8 cellular contexts compared by ENCODE assay signal in genomic region chr1:201504799-201505504, GRCh38. TPM values are rescaled to one million over a fixed set of nuclear protein-coding genes. Genes with fewer than 3 reads are reported as not detected.
DNase-seq lines count a peak whose midpoint lies in the region; ATAC-seq and TF ChIP-seq lines count a peak whose summit lies in the region.

No MANE protein-coding gene starts in this region.

- H3K4me1 Mint-ChIP-seq in CD14-positive monocyte (peaks cover 56% of the 10 kb centered on the region), naive B cell (peaks cover 10 to 28% (median 17%) of the 10 kb centered on the region in 3 donors)

- TF ChIP-seq POLR2A in lower leg skin (IDR thresholded peaks at IDR 0.05) (no peak), erythroblast (IDR thresholded peaks at IDR 0.05; ENCODE audit: low read length) (no peak)

- peaks cover 14 to 18% of the 10 kb centered on the region in 2 donors for H3K36me3 Mint-ChIP-seq in CD14-positive monocyte
- no peaks in the 10 kb centered on the region for H3K36me3 Mint-ChIP-seq in naive B cell

- in situ Hi-C loops in brain microvascular endothelial cell (cut with HindIII; ENCODE audit: low pct_ligation_motif_present, low sequenced_read_pairs): no loop called here

- H3K9me3 Mint-ChIP-seq in CD14-positive monocyte (no peaks in the 10 kb centered on the region), naive B cell (no peaks in the 10 kb centered on the region)

- H3K27me3 Mint-ChIP-seq in CD14-positive monocyte (ENCODE audit: low read depth in 3 of 3): peaks cover 0 to under 1% (median 0%) of the 10 kb centered on the region in 3 donors
- H3K27me3 Mint-ChIP-seq in naive B cell: no peaks in the 10 kb centered on the region

- ATAC-seq in naive B cell (ENCODE audit: low read depth in 2 of 2): no peak

- H3K4me3 Mint-ChIP-seq in CD14-positive monocyte: peak overlapping the region; percentile 87 to 95
- H3K4me3 Mint-ChIP-seq in naive B cell: peak overlapping the region in 6 of 8 donors; percentile 43 to 95 (median 82)

- TF ChIP-seq CTCF in CD14-positive monocyte (IDR thresholded peaks at IDR 0.05) (no peak), brain microvascular endothelial cell (IDR thresholded peaks at IDR 0.05; ENCODE audit: low read depth, low read length, missing control alignments) (no peak), lower leg skin (IDR thresholded peaks at IDR 0.05) (no peak)

- peaks cover 32% of the 10 kb centered on the region for H3K36me3 ChIP-seq in brain microvascular endothelial cell (replicated peaks)

- peak overlapping the region; percentile 98 for H3K27ac ChIP-seq in brain microvascular endothelial cell

- intact Hi-C loops in CD14-positive monocyte (cut with micrococcal nuclease) (no loop called here), lower leg skin (cut with DNase I; ENCODE audit: low total_unique reads) (no loop called here)

- no peaks in the 10 kb centered on the region for H3K27me3 ChIP-seq in brain microvascular endothelial cell (replicated peaks)

- 75 to 85% methylated on average over 9 of the region's 9 CpGs for WGBS in lower leg skin, 2 donors

- H3K4me3 ChIP-seq in brain microvascular endothelial cell (ENCODE audit: low read depth, low read length) (peak overlapping the region; percentile 84), lower leg skin (ENCODE audit: low read depth, poor library complexity, severe bottlenecking) (no peak overlapping the region)

- DNase-seq in CD14-positive monocyte (ENCODE audit: low spot score) (peak; percentile 15), NCI-H146 (lab: John Stamatoyannopoulos, UW) (peak; percentile 74), brain microvascular endothelial cell (no peak), naive B cell (no peak), lower leg skin (ENCODE audit: low spot score in 2 of 2) (no peak), mesenteric fat pad (ENCODE audit: low spot score) (no peak), erythroblast (lab: John Stamatoyannopoulos, UW) (no peak)
- DNase-seq in stimulated activated CD4-positive, alpha-beta T cell treated with anti-CD3 and anti-CD28 coated beads, Interleukin-4, amount 100 ng/mL, for 4 hours: no peak

- peak overlapping the region in 6 of 7 donors; percentile 36 to 86 (median 68) for H3K27ac Mint-ChIP-seq in CD14-positive monocyte
- peak overlapping the region in 1 of 6 donors; percentile 55 for H3K27ac Mint-ChIP-seq in naive B cell

RNA-seq across cellular contexts. Expression of gene CSRP1, which starts 2.0 kb away (rescaled TPM):
- polyA plus RNA-seq in CD14-positive monocyte (100 to 1,000 TPM in 1 of 2 donors, 10 to 100 TPM in 1; 98.8 to 111 TPM), naive B cell (ENCODE audit: low read depth in 6 of 6) (10 to 100 TPM; 25.4 to 35.4 (median 27.8) TPM)
- total RNA-seq in lower leg skin (100 to 1,000 TPM; 310 to 627 (median 401) TPM), mesenteric fat pad (151 TPM)

RNA-seq across cellular contexts. Expression of gene NAV1, which starts 34.0 kb away (rescaled TPM):
- polyA plus RNA-seq in CD14-positive monocyte: under 1 TPM; 0.37 to 0.89 TPM
- polyA plus RNA-seq in naive B cell (ENCODE audit: low read depth in 6 of 6): 1 to 10 TPM in 3 of 6 donors, under 1 TPM in 3; 0.15 to 3.1 (median 1.0) TPM
- total RNA-seq in lower leg skin: 10 to 100 TPM; 12.1 to 34.2 (median 19.2) TPM
- total RNA-seq in mesenteric fat pad: 133 TPM

RNA-seq across cellular contexts. Expression of gene PHLDA3, which starts 36.0 kb away (rescaled TPM):
- not detected for polyA plus RNA-seq in CD14-positive monocyte
- polyA plus RNA-seq in naive B cell (ENCODE audit: low read depth in 6 of 6): 1 to 10 TPM in 1 of 6 donors, not detected in 5; 1.1 TPM
- total RNA-seq in lower leg skin: 100 to 1,000 TPM in 1 of 4 donors, 10 to 100 TPM in 3; 63.0 to 110 (median 72.1) TPM
- total RNA-seq in mesenteric fat pad: 358 TPM

Comparison
In these comparisons a context has a peak if more than half of its experiments do, and no peak if none do; other contexts are left out.
1. DNase-seq: peak in CD14-positive monocyte (single experiment) and NCI-H146 (single experiment); none in brain microvascular endothelial cell (single experiment), naive B cell (single experiment), lower leg skin (0 of 2), mesenteric fat pad (single experiment), stimulated activated CD4-positive, alpha-beta T cell treated with anti-CD3 and anti-CD28 coated beads, Interleukin-4, amount 100 ng/mL, for 4 hours (0 of 2) and erythroblast (0 of 2).